13 cellular contexts compared by ENCODE assay signal in the genomic region with DNA sequence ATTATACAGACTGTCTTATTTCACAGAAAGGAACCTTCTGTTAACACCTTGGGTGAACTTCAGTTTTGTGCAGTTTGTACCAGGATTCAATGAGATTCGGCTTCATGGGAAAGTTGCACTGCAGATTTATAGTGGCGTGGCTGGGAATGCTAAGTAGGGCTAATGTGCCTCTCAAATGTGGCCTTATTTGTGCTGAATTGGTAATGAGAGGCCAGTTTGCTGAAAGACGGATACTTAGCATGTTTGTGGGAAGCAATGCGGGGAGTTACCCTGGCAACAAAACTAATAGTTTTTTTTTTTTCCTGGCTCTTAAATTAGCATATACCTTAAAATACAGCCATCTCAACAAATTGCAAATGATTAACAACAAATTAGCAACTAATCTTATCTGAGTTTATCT.
"Had no signal": no experiment of that assay in that cellular context is flagged by ENCODE, and none has a peak within 500 bp of the region (broad histone marks: within the 10 kb centered on the region; RNA-seq: fewer than 3 reads in every experiment).

No MANE protein-coding gene starts in this region.

- ATAC-seq: stimulated activated naive B cell treated with anti-CD40 and anti-IgM and Interleukin-4, amounts not matched to agents 10 μg/mL and 1 μg/mL and 100 μg/mL, for 72 hours had no signal

- FAIRE-seq: TTC549 had no signal

- H3K4me1 Mint-ChIP-seq: stimulated activated naive B cell treated with anti-CD40 and anti-IgM and Interleukin-4, amounts not matched to agents 10 μg/mL and 1 μg/mL and 100 μg/mL, for 72 hours had no signal

- H3K27me3 Mint-ChIP-seq: stimulated activated naive B cell treated with anti-CD40 and anti-IgM and Interleukin-4, amounts not matched to agents 10 μg/mL and 1 μg/mL and 100 μg/mL, for 72 hours had no signal

- H3K4me3 Mint-ChIP-seq: stimulated activated naive B cell treated with anti-CD40 and anti-IgM and Interleukin-4, amounts not matched to agents 10 μg/mL and 1 μg/mL and 100 μg/mL, for 72 hours had no signal

- H3K27me3 ChIP-seq: ovary, SJCRH30, transverse colon had no signal

- H3K27ac Mint-ChIP-seq: stimulated activated naive B cell treated with anti-CD40 and anti-IgM and Interleukin-4, amounts not matched to agents 10 μg/mL and 1 μg/mL and 100 μg/mL, for 72 hours had no signal

- H3K4me3 ChIP-seq: ovary, SJCRH30, transverse colon had no signal

- DNase-seq: activated CD4-positive, alpha-beta T cell treated with anti-CD3 and anti-CD28 coated beads, Interleukin-2, amount 50 U/mL, for 1 hour; activated CD8-positive, alpha-beta memory T cell treated with anti-CD3 and anti-CD28 coated beads for 24 hours; activated naive CD4-positive, alpha-beta T cell; central memory CD4-positive, alpha-beta T cell; effector memory CD4-positive, alpha-beta T cell; foreskin melanocyte; kidney glomerular epithelial cell; ovary; SJCRH30; stimulated activated CD4-positive, alpha-beta T cell treated with anti-CD3 and anti-CD28 coated beads, Interleukin-4, amount 100 ng/mL, for 1 hour; stimulated activated naive B cell treated with anti-CD40 and anti-IgM and Interleukin-4, amounts not matched to agents 10 μg/mL and 1 μg/mL and 100 μg/mL, for 72 hours; transverse colon had no signal

- H3K4me1 ChIP-seq: SJCRH30, transverse colon had no signal

- H3K9me3 ChIP-seq: ovary, SJCRH30, transverse colon had no signal

- H3K36me3 ChIP-seq: ovary, SJCRH30 had no signal

- H3K27ac ChIP-seq: ovary, SJCRH30, transverse colon had no signal
